Comparison of ENCODE assay signal across 8 cellular contexts in the genomic region with DNA sequence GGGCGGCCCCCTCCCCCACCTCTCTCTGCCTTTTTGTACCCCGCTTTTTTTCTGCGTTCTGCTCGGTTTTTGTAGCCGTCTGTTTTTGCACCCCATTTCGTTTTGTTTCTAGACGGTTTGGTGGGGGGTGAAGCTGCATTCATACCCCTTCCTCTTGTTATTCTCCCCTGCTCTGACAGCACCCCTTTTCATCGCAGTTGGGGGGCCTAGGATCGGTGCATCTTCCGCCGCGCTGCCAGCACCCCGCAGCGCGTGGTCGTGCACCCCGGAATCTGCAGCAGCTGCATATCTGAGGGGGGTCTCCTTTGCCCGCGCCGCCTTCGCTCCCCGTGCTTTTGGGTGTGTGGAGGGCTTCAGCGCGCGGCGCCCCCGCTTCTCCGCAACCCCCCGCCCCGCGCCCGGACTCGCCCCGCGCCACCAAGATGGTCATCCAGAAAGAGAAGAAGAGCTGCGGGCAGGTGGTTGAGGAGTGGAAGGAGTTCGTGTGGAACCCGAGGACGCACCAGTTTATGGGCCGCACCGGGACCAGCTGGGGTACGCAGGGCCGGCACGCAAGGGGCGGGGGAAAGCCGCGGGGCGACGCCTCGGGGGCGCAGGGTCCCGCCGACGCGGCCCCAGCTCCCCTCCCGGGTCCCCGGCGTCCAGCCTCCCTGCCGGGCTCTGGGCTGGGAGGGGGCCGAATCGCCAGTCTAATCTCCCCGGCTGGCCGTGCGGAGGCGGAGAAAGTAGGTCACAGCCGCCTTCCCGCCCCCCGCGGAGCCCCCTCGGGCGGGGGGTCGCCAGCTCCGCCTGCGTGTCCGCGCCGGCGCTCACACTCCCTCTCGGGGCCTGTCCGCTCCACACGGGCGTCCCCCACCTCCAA. TPM values are rescaled to one million over a fixed set of nuclear protein-coding genes. Genes with fewer than 3 reads are reported as not detected.
DNase-seq lines count a peak whose midpoint lies in the region; ATAC-seq and TF ChIP-seq lines count a peak whose summit lies in the region.

No MANE protein-coding gene starts in this region.

- H3K27me3 Mint-ChIP-seq in naive thymus-derived CD4-positive, alpha-beta T cell, result peaks cover 24 to 71% (median 36%) of the 10 kb centered on the region in 5 donors

- H3K9me3 Mint-ChIP-seq in naive thymus-derived CD4-positive, alpha-beta T cell, result peaks cover 0 to 1% (median 0%) of the 10 kb centered on the region in 11 donors

- H3K27ac ChIP-seq in ectodermal cell (ENCODE audit: insufficient read depth, low read depth, low read length, poor library complexity, severe bottlenecking), result no peak overlapping the region
- no peak overlapping the region for H3K27ac ChIP-seq in naive thymus-derived CD4-positive, alpha-beta T cell (ENCODE audit: low read depth, low read length)

- H3K4me1 Mint-ChIP-seq in naive thymus-derived CD4-positive, alpha-beta T cell, result peaks cover 10 to 21% (median 15%) of the 10 kb centered on the region in 7 donors

- CTCF ChIA-PET in naive thymus-derived CD4-positive, alpha-beta T cell (lab: Charles Lee), result interaction anchor here (0.7 to 1.8 kb wide), 3 partner anchors 15 to 62 kb away, joined by 3 to 11 read pairs (median 3); a partner anchor contains a TSS

- H3K4me1 ChIP-seq in ectodermal cell (ENCODE audit: control insufficient read depth, insufficient read depth, low read length), result peaks cover 5% of the 10 kb centered on the region
- H3K4me1 ChIP-seq in naive thymus-derived CD4-positive, alpha-beta T cell (ENCODE audit: control insufficient read depth in 2 of 2, insufficient read depth in 2 of 2, low read length in 2 of 2), result peaks cover 11 to 21% of the 10 kb centered on the region in 2 donors

- H3K36me3 ChIP-seq in ectodermal cell (ENCODE audit: control insufficient read depth, insufficient read depth, low read length), result no peaks in the 10 kb centered on the region
- H3K36me3 ChIP-seq in naive thymus-derived CD4-positive, alpha-beta T cell (ENCODE audit: control insufficient read depth in 2 of 3, insufficient read depth in 3 of 3, low read length in 3 of 3), result no peaks in the 10 kb centered on the region

- intact Hi-C loops in naive thymus-derived CD4-positive, alpha-beta T cell (cut with micrococcal nuclease), result loop anchor here (2.0 kb wide), 2 partner anchors 35 to 79 kb away; a partner anchor contains a TSS

- H3K4me3 Mint-ChIP-seq in naive thymus-derived CD4-positive, alpha-beta T cell, result peak overlapping the region; percentile 82 to 94 (median 88)

- H3K4me3 ChIP-seq in LNCaP clone FGC (ENCODE audit: low read depth, low read length), result peak overlapping the region; percentile 29
- peak overlapping the region; percentile 64 for H3K4me3 ChIP-seq in ectodermal cell (ENCODE audit: insufficient read depth, low read depth, low read length)
- peak overlapping the region; percentile 60 for H3K4me3 ChIP-seq in naive thymus-derived CD4-positive, alpha-beta T cell (ENCODE audit: low read length)

- DNase-seq in Ammon's horn (ENCODE audit: low spot score) (peak; percentile 47), LNCaP clone FGC (ENCODE audit: low read depth) (no peak), HuH-7 (ENCODE audit: low spot score) (no peak), NCI-H1930 (lab: John Stamatoyannopoulos, UW) (no peak)
- DNase-seq in naive thymus-derived CD4-positive, alpha-beta T cell, result no peak
- no peak for DNase-seq in stimulated activated CD4-positive, alpha-beta T cell treated with anti-CD3 and anti-CD28 coated beads, Interleukin-1b, Interleukin-23, amount 100 ng/mL, for 48 hours

- ATAC-seq in naive thymus-derived CD4-positive, alpha-beta T cell, result no peak
- ATAC-seq in HG02840 (IDR thresholded peaks at IDR 0.05; ENCODE audit: low FRiP score, unreplicated experiment), result no peak

- H3K36me3 Mint-ChIP-seq in naive thymus-derived CD4-positive, alpha-beta T cell, result peaks cover 0 to 4% (median 1%) of the 10 kb centered on the region in 5 donors

- 0 to 1% methylated on average over 82 of the region's 82 CpGs for WGBS in ectodermal cell, 2 experiments

- peaks cover 22% of the 10 kb centered on the region for H3K27me3 ChIP-seq in ectodermal cell (ENCODE audit: control insufficient read depth, insufficient read depth, low read length, poor library complexity, severe bottlenecking)
- H3K27me3 ChIP-seq in naive thymus-derived CD4-positive, alpha-beta T cell (ENCODE audit: control insufficient read depth in 2 of 2, insufficient read depth in 2 of 2, low read length in 2 of 2), result peaks cover 0 to 15% of the 10 kb centered on the region in 2 donors

- POLR2A ChIA-PET in naive thymus-derived CD4-positive, alpha-beta T cell (lab: Charles Lee), result interaction anchor here (0.5 to 3.1 kb wide), 13 partner anchors 8 to 694 kb away, joined by 3 to 55 read pairs (median 3); a partner anchor contains a TSS

- H3K27ac Mint-ChIP-seq in naive thymus-derived CD4-positive, alpha-beta T cell, result peak overlapping the region in 2 of 9 donors; percentile 17 to 59

- TF ChIP-seq CTCF in LNCaP clone FGC (IDR thresholded peaks at IDR 0.05; ENCODE audit: control insufficient read depth, extremely low read depth, insufficient read depth), result no peak

- H3K9me3 ChIP-seq in ectodermal cell (ENCODE audit: control insufficient read depth, low read length), result no peaks in the 10 kb centered on the region
- H3K9me3 ChIP-seq in naive thymus-derived CD4-positive, alpha-beta T cell (ENCODE audit: control insufficient read depth in 2 of 3, low read length in 3 of 3), result no peaks in the 10 kb centered on the region

RNA-seq across cellular contexts. Expression of a gene that starts 0.6 kb away (rescaled TPM):
- polyA plus RNA-seq in ectodermal cell (2013, experiment 1 of 4), result 16.4 TPM
- 11.8 TPM for polyA plus RNA-seq in ectodermal cell (2013, experiment 2 of 4)
- polyA plus RNA-seq in ectodermal cell (2013, experiment 3 of 4), result 13.8 TPM
- polyA plus RNA-seq in ectodermal cell (2013, experiment 4 of 4), result 16.6 TPM
- 1 to 10 TPM in 1 of 5 experiments, under 1 TPM in 4; 0.12 to 1.1 (median 0.29) TPM for total RNA-seq in naive thymus-derived CD4-positive, alpha-beta T cell
- polyA plus RNA-seq in naive thymus-derived CD4-positive, alpha-beta T cell, result not detected

RNA-seq across cellular contexts. Expression of a gene that starts 21.4 kb away (rescaled TPM):
- polyA plus RNA-seq in ectodermal cell (2013, experiment 1 of 4), result 0.93 TPM
- polyA plus RNA-seq in ectodermal cell (2013, experiment 2 of 4), result 1.3 TPM
- 1.4 TPM for polyA plus RNA-seq in ectodermal cell (2013, experiment 3 of 4)
- 1.0 TPM for polyA plus RNA-seq in ectodermal cell (2013, experiment 4 of 4)
- not detected for total RNA-seq in naive thymus-derived CD4-positive, alpha-beta T cell
- polyA plus RNA-seq in naive thymus-derived CD4-positive, alpha-beta T cell, result not detected

RNA-seq across cellular contexts. Expression of a gene that starts 23.7 kb away (rescaled TPM):
- 55.5 TPM for polyA plus RNA-seq in ectodermal cell (2013, experiment 1 of 4)
- 53.8 TPM for polyA plus RNA-seq in ectodermal cell (2013, experiment 2 of 4)
- polyA plus RNA-seq in ectodermal cell (2013, experiment 3 of 4), result 52.0 TPM
- 65.9 TPM for polyA plus RNA-seq in ectodermal cell (2013, experiment 4 of 4)
- total RNA-seq in naive thymus-derived CD4-positive, alpha-beta T cell, result 10 to 100 TPM; 26.5 to 95.0 (median 77.2) TPM
- polyA plus RNA-seq in naive thymus-derived CD4-positive, alpha-beta T cell, result 10 to 100 TPM; 42.0 to 47.2 TPM

RNA-seq across cellular contexts. Expression of a gene that starts 36.0 kb away (rescaled TPM):
- polyA plus RNA-seq in ectodermal cell (2013, experiment 1 of 4), result 143 TPM
- 139 TPM for polyA plus RNA-seq in ectodermal cell (2013, experiment 2 of 4)
- 98.0 TPM for polyA plus RNA-seq in ectodermal cell (2013, experiment 3 of 4)
- polyA plus RNA-seq in ectodermal cell (2013, experiment 4 of 4), result 104 TPM
- 100 to 1,000 TPM in 3 of 5 experiments, 10 to 100 TPM in 2; 57.9 to 226 (median 104) TPM for total RNA-seq in naive thymus-derived CD4-positive, alpha-beta T cell
- 10 to 100 TPM; 30.9 to 32.5 TPM for polyA plus RNA-seq in naive thymus-derived CD4-positive, alpha-beta T cell

RNA-seq across cellular contexts. Expression of a gene that starts 36.6 kb away (rescaled TPM):
- 50.0 TPM for polyA plus RNA-seq in ectodermal cell (2013, experiment 1 of 4)
- polyA plus RNA-seq in ectodermal cell (2013, experiment 2 of 4), result 52.5 TPM
- polyA plus RNA-seq in ectodermal cell (2013, experiment 3 of 4), result 32.9 TPM
- 41.1 TPM for polyA plus RNA-seq in ectodermal cell (2013, experiment 4 of 4)
- total RNA-seq in naive thymus-derived CD4-positive, alpha-beta T cell, result 10 to 100 TPM; 24.6 to 46.9 (median 34.0) TPM
- polyA plus RNA-seq in naive thymus-derived CD4-positive, alpha-beta T cell, result 10 to 100 TPM in 1 of 2 donors, 1 to 10 TPM in 1; 5.5 to 21.6 TPM
